Comparison of ENCODE assay signal across 12 cellular contexts in the genomic region with DNA sequence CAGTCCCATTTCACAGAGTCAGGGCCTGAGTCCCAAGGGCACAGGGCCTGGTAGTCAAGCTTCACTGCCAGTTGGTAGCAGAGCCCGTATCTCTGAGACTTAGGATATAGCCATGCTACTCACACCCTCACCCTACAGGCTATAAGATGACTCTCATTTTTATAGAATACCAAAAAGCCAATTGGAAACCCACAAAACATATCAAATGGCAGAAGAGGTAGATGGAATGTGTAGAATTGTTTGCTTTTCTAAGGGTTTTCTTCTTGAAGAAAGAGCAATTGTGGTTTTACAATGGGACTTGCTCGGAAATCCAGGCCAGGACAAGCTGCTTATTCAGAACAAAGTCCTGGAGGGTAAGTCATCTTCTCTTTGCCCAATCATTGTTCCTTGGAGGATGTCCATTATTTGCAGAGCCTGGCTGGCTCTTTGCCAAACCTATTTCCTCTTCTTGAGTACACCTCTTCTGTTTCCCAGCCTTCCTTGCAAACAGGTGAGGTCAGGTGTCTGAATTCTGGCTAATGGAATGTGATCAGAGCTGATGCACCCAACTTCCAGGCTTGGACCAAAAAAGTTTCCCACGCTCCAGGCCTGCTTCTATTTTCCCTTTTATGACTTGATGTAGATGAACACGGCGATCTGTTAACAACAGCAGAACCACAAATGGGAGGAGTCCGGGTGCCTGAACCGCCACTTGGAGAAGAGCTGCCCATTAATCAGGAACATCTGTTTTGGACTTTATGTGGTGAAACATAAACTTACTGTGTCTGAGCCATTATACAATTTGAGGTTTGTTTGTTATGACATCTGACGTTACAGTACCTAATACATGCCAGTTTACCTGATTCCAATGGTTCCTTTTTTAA. TPM values are rescaled to one million over a fixed set of nuclear protein-coding genes. Genes with fewer than 3 reads are reported as not detected.
DNase-seq lines count a peak whose midpoint lies in the region; TF ChIP-seq lines count a peak whose summit lies in the region.
"Had no signal": no experiment of that assay in that cellular context is flagged by ENCODE, and none has a peak within 500 bp of the region (broad histone marks: within the 10 kb centered on the region; RNA-seq: fewer than 3 reads in every experiment).

No MANE protein-coding gene starts in this region.

- H3K4me3 Mint-ChIP-seq in activated T-cell treated with anti-CD3 and anti-CD28 coated beads, Interleukin-2, amount 50 U/mL, for 24 hours: no peak overlapping the region

- H3K4me1 Mint-ChIP-seq in activated T-cell treated with anti-CD3 and anti-CD28 coated beads, Interleukin-2, amount 50 U/mL, for 24 hours (ENCODE audit: low read depth): peaks cover 23% of the 10 kb centered on the region

- H3K4me1 ChIP-seq in osteoblast (ENCODE audit: insufficient read depth, low read length): peaks cover 16% of the 10 kb centered on the region

- H3K27me3 ChIP-seq in osteoblast (ENCODE audit: insufficient read depth, low read length): peaks cover 27% of the 10 kb centered on the region

- H3K36me3 Mint-ChIP-seq in activated T-cell treated with anti-CD3 and anti-CD28 coated beads, Interleukin-2, amount 50 U/mL, for 24 hours (ENCODE audit: low read depth): no peaks in the 10 kb centered on the region

- peak overlapping the region; percentile 43 for H3K4me2 ChIP-seq in osteoblast (ENCODE audit: insufficient read depth, low read length)

- peak overlapping the region; percentile 16 for H3K27ac ChIP-seq in osteoblast (ENCODE audit: low read depth, low read length)
- H3K27ac ChIP-seq: VCaP had no signal

- H3K79me2 ChIP-seq in osteoblast (ENCODE audit: insufficient read depth, low read length): no peaks in the 10 kb centered on the region

- in situ Hi-C loops in Caki2 (cut with HindIII; ENCODE audit: low pct_unique_long_range_greater_than_20kb, low sequenced_read_pairs): no loop called here

- H4K20me1 ChIP-seq in osteoblast (ENCODE audit: insufficient read depth, low read length): peaks cover 4% of the 10 kb centered on the region

- TF ChIP-seq CTCF in cardiac fibroblast (IDR thresholded peaks at IDR 0.05; ENCODE audit: low read depth, low read length): no peak
- no peak for TF ChIP-seq CTCF in osteoblast (IDR thresholded peaks at IDR 0.05; ENCODE audit: extremely low read depth, low read depth, low read length)

- no peak overlapping the region for H3K4me3 ChIP-seq in cardiac fibroblast (replicated peaks in 1 of 2; ENCODE audit: low read depth in 2 of 2, low read length in 2 of 2)
- no peak overlapping the region for H3K4me3 ChIP-seq in osteoblast (ENCODE audit: insufficient read depth, low read length)

- DNase-seq in Caki2 (ENCODE audit: low read depth) (peak; percentile 92), NCI-H2029 (lab: John Stamatoyannopoulos, UW) (peak; percentile 29), cardiac fibroblast (ENCODE audit: low read depth in 2 of 2) (peak; percentile 44 to 90), osteoblast (ENCODE audit: insufficient read length, low spot score, missing footprints) (peak; percentile 87), NCI-H345 (lab: John Stamatoyannopoulos, UW) (no peak), NCI-H1092 treated with DMSO at 0.1 percent for 48 hours (lab: John Stamatoyannopoulos, UW) (no peak), DMS153 (lab: John Stamatoyannopoulos, UW) (no peak)
- DNase-seq in activated T-cell treated with anti-CD3 and anti-CD28 coated beads, Interleukin-2, amount 50 U/mL, for 24 hours: no peak
- DNase-seq: occipital lobe, substantia nigra had no signal

- no peaks in the 10 kb centered on the region for H3K36me3 ChIP-seq in osteoblast (ENCODE audit: insufficient read depth, low read length)

- no peaks in the 10 kb centered on the region for H3K9me3 ChIP-seq in osteoblast (ENCODE audit: low read depth, low read length)

- H3K27me3 Mint-ChIP-seq in activated T-cell treated with anti-CD3 and anti-CD28 coated beads, Interleukin-2, amount 50 U/mL, for 24 hours: peaks cover 34% of the 10 kb centered on the region

- no peak overlapping the region for H3K27ac Mint-ChIP-seq in activated T-cell treated with anti-CD3 and anti-CD28 coated beads, Interleukin-2, amount 50 U/mL, for 24 hours

- no peak overlapping the region for H2AFZ ChIP-seq in osteoblast (ENCODE audit: low read length)

- no peaks in the 10 kb centered on the region for H3K9me3 Mint-ChIP-seq in activated T-cell treated with anti-CD3 and anti-CD28 coated beads, Interleukin-2, amount 50 U/mL, for 24 hours

RNA-seq across cellular contexts. Expression of a gene that starts 16.9 kb away (rescaled TPM):
- not detected in 2 replicates for total RNA-seq in Caki2 (2014; rRNA removed; shearing (Covaris generic); ENCODE audit: low replicate concordance)
- not detected in 2 replicates for total RNA-seq in osteoblast
- total RNA-seq: dermis microvascular lymphatic vessel endothelial cell, occipital lobe had no signal

RNA-seq across cellular contexts. Expression of a gene that starts 30.6 kb away (rescaled TPM):
- total RNA-seq in Caki2 (2014; rRNA removed; shearing (Covaris generic); ENCODE audit: low replicate concordance): 16.4 and 59.5 TPM in 2 replicates
- total RNA-seq in osteoblast: under 0.01 TPM in 1 of 2 replicates, not detected in the other

RNA-seq across cellular contexts. Expression of a gene that starts 57.2 kb away (rescaled TPM):
- total RNA-seq in Caki2 (2014; rRNA removed; shearing (Covaris generic); ENCODE audit: low replicate concordance): 17.0 and 21.3 TPM in 2 replicates
- under 0.01 TPM in 2 replicates for total RNA-seq in osteoblast

Comparison
In these comparisons a context has a peak if more than half of its experiments do, and no peak if none do; other contexts are left out.
1. DNase-seq: peak in Caki2 (single experiment), NCI-H2029 (single experiment), cardiac fibroblast (2 of 2) and osteoblast (single experiment); none in activated T-cell treated with anti-CD3 and anti-CD28 coated beads, Interleukin-2, amount 50 U/mL, for 24 hours (single experiment), NCI-H345 (single experiment), NCI-H1092 treated with DMSO at 0.1 percent for 48 hours (single experiment) and DMS153 (single experiment).
2. RNA of a gene that starts 30.6 kb away (total RNA-seq): 16.4 to 59.5 TPM in Caki2; under 0.01 TPM in osteoblast; every median in the first group is over 10 times any median in the second.
3. RNA of a gene that starts 57.2 kb away (total RNA-seq): 17.0 to 21.3 TPM in Caki2; under 0.01 TPM in osteoblast; every median in the first group is over 10 times any median in the second.